8 cellular contexts compared by ENCODE assay signal in genomic region chr2:67215214-67215613, GRCh38.
DNase-seq lines count a peak whose midpoint lies in the region; ATAC-seq and TF ChIP-seq lines count a peak whose summit lies in the region.

No MANE protein-coding gene starts in this region.

- DNase-seq in EL = peak; percentile 55
- peak; percentile 31 for DNase-seq in NCI-H146 treated with DMSO at 0.1 percent for 48 hours (lab: John Stamatoyannopoulos, UW; ENCODE audit: unreplicated experiment)
- DNase-seq in central memory CD8-positive, alpha-beta T cell (ENCODE audit: low spot score in 2 of 2) = no peak
- DNase-seq in spleen = no peak
- no peak for DNase-seq in activated CD4-positive, alpha-beta memory T cell treated with anti-CD3 and anti-CD28 coated beads, Interleukin-2, amount 10 ng/mL, durations not matched to agents 7 days and 5 days

- H3K27ac Mint-ChIP-seq in central memory CD8-positive, alpha-beta T cell (ENCODE audit: low read depth) = no peak overlapping the region
- no peak overlapping the region for H3K27ac Mint-ChIP-seq in activated CD4-positive, alpha-beta memory T cell treated with anti-CD3 and anti-CD28 coated beads, Interleukin-2, amount 10 ng/mL, durations not matched to agents 7 days and 5 days

- peak; percentile 3 for ATAC-seq in central memory CD8-positive, alpha-beta T cell (replicated peaks; ENCODE audit: extremely low read depth, poor library complexity, severe bottlenecking)
- no peak for ATAC-seq in HG03280 (IDR thresholded peaks at IDR 0.05; ENCODE audit: unreplicated experiment)
- no peak for ATAC-seq in GM19023 (IDR thresholded peaks at IDR 0.05; ENCODE audit: unreplicated experiment)

- no peaks in the 10 kb centered on the region for H3K9me3 ChIP-seq in muscle layer of colon (ENCODE audit: low read length)
- H3K9me3 ChIP-seq in spleen = peaks cover 0 to 14% (median 4%) of the 10 kb centered on the region in 8 donors

- H3K36me3 ChIP-seq in muscle layer of colon (ENCODE audit: insufficient read depth, low read length) (no peaks in the 10 kb centered on the region), spleen (no peaks in the 10 kb centered on the region)

- peak overlapping the region; percentile 32 for H3K9ac ChIP-seq in muscle layer of colon (ENCODE audit: low read length)

- H3K9me3 Mint-ChIP-seq in central memory CD8-positive, alpha-beta T cell = no peaks in the 10 kb centered on the region
- H3K9me3 Mint-ChIP-seq in activated CD4-positive, alpha-beta memory T cell treated with anti-CD3 and anti-CD28 coated beads, Interleukin-2, amount 10 ng/mL, durations not matched to agents 7 days and 5 days = peaks cover 3% of the 10 kb centered on the region

- POLR2A ChIA-PET in activated CD4-positive, alpha-beta memory T cell treated with anti-CD3 and anti-CD28 coated beads, Interleukin-2, amount 10 ng/mL, durations not matched to agents 7 days and 5 days (lab: Charles Lee) = no interaction called here

- intact Hi-C loops in spleen (cut with DNase I; ENCODE audit: low total_unique reads) = no loop called here

- CTCF ChIA-PET in activated CD4-positive, alpha-beta memory T cell treated with anti-CD3 and anti-CD28 coated beads, Interleukin-2, amount 10 ng/mL, durations not matched to agents 7 days and 5 days (lab: Charles Lee) = no interaction called here

- WGBS in spleen, 5 donors = 19 to 24% (median 21%) methylated on average over 8 of the region's 8 CpGs

- H3K27me3 ChIP-seq in muscle layer of colon (ENCODE audit: control insufficient read depth in 1 of 2, insufficient read depth in 2 of 2, low read length in 2 of 2) = no peaks in the 10 kb centered on the region
- H3K27me3 ChIP-seq in spleen (replicated peaks in 1 of 7) = no peaks in the 10 kb centered on the region

- H3K36me3 Mint-ChIP-seq in central memory CD8-positive, alpha-beta T cell (ENCODE audit: insufficient read depth) = no peaks in the 10 kb centered on the region
- H3K36me3 Mint-ChIP-seq in activated CD4-positive, alpha-beta memory T cell treated with anti-CD3 and anti-CD28 coated beads, Interleukin-2, amount 10 ng/mL, durations not matched to agents 7 days and 5 days (ENCODE audit: low read depth) = no peaks in the 10 kb centered on the region

- no peaks in the 10 kb centered on the region for H3K4me1 Mint-ChIP-seq in central memory CD8-positive, alpha-beta T cell
- H3K4me1 Mint-ChIP-seq in activated CD4-positive, alpha-beta memory T cell treated with anti-CD3 and anti-CD28 coated beads, Interleukin-2, amount 10 ng/mL, durations not matched to agents 7 days and 5 days = no peaks in the 10 kb centered on the region

- H3K27me3 Mint-ChIP-seq in central memory CD8-positive, alpha-beta T cell = no peaks in the 10 kb centered on the region
- H3K27me3 Mint-ChIP-seq in activated CD4-positive, alpha-beta memory T cell treated with anti-CD3 and anti-CD28 coated beads, Interleukin-2, amount 10 ng/mL, durations not matched to agents 7 days and 5 days = no peaks in the 10 kb centered on the region

- H3K27ac ChIP-seq in muscle layer of colon (ENCODE audit: low read depth, low read length) (peak overlapping the region; percentile 64), spleen (no peak overlapping the region)

- H3K4me1 ChIP-seq in muscle layer of colon (ENCODE audit: insufficient read depth, low read length) = peaks cover 25% of the 10 kb centered on the region
- no peaks in the 10 kb centered on the region for H3K4me1 ChIP-seq in spleen

- no peak for TF ChIP-seq POLR2A in spleen (IDR thresholded peaks at IDR 0.05)

- H3K4me3 Mint-ChIP-seq in central memory CD8-positive, alpha-beta T cell = no peak overlapping the region
- H3K4me3 Mint-ChIP-seq in activated CD4-positive, alpha-beta memory T cell treated with anti-CD3 and anti-CD28 coated beads, Interleukin-2, amount 10 ng/mL, durations not matched to agents 7 days and 5 days = no peak overlapping the region

- peak overlapping the region in 1 of 2 donors; percentile 7 for H3K4me3 ChIP-seq in muscle layer of colon (ENCODE audit: low read depth in 1 of 2, low read length in 2 of 2)
- no peak overlapping the region for H3K4me3 ChIP-seq in spleen

- TF ChIP-seq CTCF in spleen (IDR thresholded peaks at IDR 0.05 in 8 of 11, conservative IDR thresholded peaks at IDR 0.05 in 3 of 11) = peak in 5 of 11 experiments; percentile 7 to 34 (median 18)

Comparison
In these comparisons a context has a peak if more than half of its experiments do, and no peak if none do; other contexts are left out.
1. DNase-seq: peak in EL (single experiment) and NCI-H146 treated with DMSO at 0.1 percent for 48 hours (single experiment); none in central memory CD8-positive, alpha-beta T cell (0 of 2), spleen (single experiment) and activated CD4-positive, alpha-beta memory T cell treated with anti-CD3 and anti-CD28 coated beads, Interleukin-2, amount 10 ng/mL, durations not matched to agents 7 days and 5 days (single experiment).